8 cellular contexts compared by ENCODE assay signal in genomic region chr19:38729653-38730469, GRCh38. TPM values are rescaled to one million over a fixed set of nuclear protein-coding genes. Genes with fewer than 3 reads are reported as not detected.
DNase-seq lines count a peak whose midpoint lies in the region; ATAC-seq and TF ChIP-seq lines count a peak whose summit lies in the region.

No MANE protein-coding gene starts in this region.

- peaks cover 16 to 34% of the 10 kb centered on the region in 2 donors for H3K4me1 Mint-ChIP-seq in stimulated activated naive B cell treated with anti-CD40 and anti-IgM and Interleukin-4, amounts not matched to agents 10 μg/mL and 1 μg/mL and 100 μg/mL, for 72 hours

- H3K27me3 Mint-ChIP-seq in stimulated activated naive B cell treated with anti-CD40 and anti-IgM and Interleukin-4, amounts not matched to agents 10 μg/mL and 1 μg/mL and 100 μg/mL, for 72 hours: no peaks in the 10 kb centered on the region

- H3K36me3 Mint-ChIP-seq in stimulated activated naive B cell treated with anti-CD40 and anti-IgM and Interleukin-4, amounts not matched to agents 10 μg/mL and 1 μg/mL and 100 μg/mL, for 72 hours: peaks cover 29 to 53% of the 10 kb centered on the region in 2 donors

- intact Hi-C loops in dorsolateral prefrontal cortex (cut with DNase I): loop anchor here (5.0 to 10.0 kb wide), 4 partner anchors 102 to 205 kb away; partner anchors contain the start of genes ECH1 (in 1 of the 2), HNRNPL (in 1 of the 2), MRPS12 (in 1 of the 2) and SARS2 (in 1 of the 2)

- no peaks in the 10 kb centered on the region for H3K27me3 ChIP-seq in dorsolateral prefrontal cortex

- peak; percentile 20 to 80 (median 69) for TF ChIP-seq CTCF in dorsolateral prefrontal cortex (IDR thresholded peaks at IDR 0.05 in 54 of 56, conservative IDR thresholded peaks at IDR 0.05 in 2 of 56; ENCODE audit: low read depth in 1 of 56, partially characterized antibody in 56 of 56)

- peak; percentile 85 to 86 for ATAC-seq in stimulated activated naive B cell treated with anti-CD40 and anti-IgM and Interleukin-4, amounts not matched to agents 10 μg/mL and 1 μg/mL and 100 μg/mL, for 72 hours (replicated peaks)
- no peak for ATAC-seq in GM21619 (IDR thresholded peaks at IDR 0.05; ENCODE audit: unreplicated experiment)

- H3K27ac Mint-ChIP-seq in stimulated activated naive B cell treated with anti-CD40 and anti-IgM and Interleukin-4, amounts not matched to agents 10 μg/mL and 1 μg/mL and 100 μg/mL, for 72 hours: peak overlapping the region; percentile 72

- DNase-seq in NOMO-1 (lab: John Stamatoyannopoulos, UW; ENCODE audit: unreplicated experiment in 2 of 2) (peak; percentile 19 to 27), NOMO-1 treated with dmso at 0.1 percent for 144 hours (lab: John Stamatoyannopoulos, UW; ENCODE audit: unreplicated experiment) (no peak), NCI-H2196 (lab: John Stamatoyannopoulos, UW; ENCODE audit: unreplicated experiment) (peak; percentile 71), dorsolateral prefrontal cortex (peak in 4 of 10 donors; percentile 45 to 66 (median 56)), myocyte (ENCODE audit: low read depth) (peak; percentile 63)
- DNase-seq in activated CD4-positive, alpha-beta T cell treated with anti-CD3 and anti-CD28 coated beads, Interleukin-2, amount 50 U/mL, for 1 hour: peak; percentile 79
- DNase-seq in stimulated activated naive B cell treated with anti-CD40 and anti-IgM and Interleukin-4, amounts not matched to agents 10 μg/mL and 1 μg/mL and 100 μg/mL, for 72 hours: peak; percentile 64

- H3K9me3 Mint-ChIP-seq in stimulated activated naive B cell treated with anti-CD40 and anti-IgM and Interleukin-4, amounts not matched to agents 10 μg/mL and 1 μg/mL and 100 μg/mL, for 72 hours: no peaks in the 10 kb centered on the region

- peak overlapping the region in 48 of 59 donors; percentile 9 to 81 (median 59) for H3K27ac ChIP-seq in dorsolateral prefrontal cortex

- no peak overlapping the region for H3K4me3 ChIP-seq in dorsolateral prefrontal cortex

- H3K4me3 Mint-ChIP-seq in stimulated activated naive B cell treated with anti-CD40 and anti-IgM and Interleukin-4, amounts not matched to agents 10 μg/mL and 1 μg/mL and 100 μg/mL, for 72 hours: no peak overlapping the region

RNA-seq across cellular contexts. Expression of gene CAPN12, which starts 14.4 kb away (rescaled TPM):
- total RNA-seq in dorsolateral prefrontal cortex (1 to 10 TPM in 55 of 120 experiments, under 1 TPM in 32, not detected in 33; 0.19 to 3.0 (median 1.2) TPM), myocyte (0.21 TPM in 1 of 2 replicates, not detected in the other)
- 0.29 TPM for polyA plus RNA-seq in myocyte (2012)

RNA-seq across cellular contexts. Expression of gene LGALS7, which starts 43.5 kb away (rescaled TPM):
- total RNA-seq in dorsolateral prefrontal cortex: 1 to 10 TPM in 3 of 120 experiments, not detected in 117; 1.1 to 1.2 (median 1.2) TPM
- not detected in 2 replicates for total RNA-seq in myocyte
- polyA plus RNA-seq in myocyte (2012): not detected

RNA-seq across cellular contexts. Expression of gene LGALS7B, which starts 59.1 kb away (rescaled TPM):
- not detected for total RNA-seq in dorsolateral prefrontal cortex
- total RNA-seq in myocyte: not detected in 2 replicates
- polyA plus RNA-seq in myocyte (2012): 0.39 TPM
